Comparison of ENCODE assay signal across 13 cellular contexts in the genomic region with DNA sequence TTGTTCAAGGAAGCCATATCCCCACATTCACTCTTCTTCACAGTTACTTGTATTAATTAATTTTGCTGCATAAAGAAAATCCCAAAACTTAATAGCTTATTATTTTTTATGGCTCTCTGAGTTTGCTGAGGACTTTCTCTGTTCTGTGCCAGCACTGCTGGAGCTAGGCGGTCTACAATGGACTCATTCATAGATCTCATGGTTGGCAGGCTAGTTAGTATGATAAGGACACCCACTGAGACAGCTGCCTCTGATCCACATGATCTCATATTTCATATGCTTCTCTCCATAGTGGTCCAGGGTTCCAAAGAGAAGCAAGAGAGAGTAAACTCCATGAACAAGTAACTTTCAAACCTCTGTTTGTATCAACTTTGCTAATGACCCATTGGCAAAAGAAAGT.
"Had no signal": no experiment of that assay in that cellular context is flagged by ENCODE, and none has a peak within 500 bp of the region (broad histone marks: within the 10 kb centered on the region; RNA-seq: fewer than 3 reads in every experiment).

No MANE protein-coding gene starts in this region.

- ATAC-seq: activated CD4-positive, CD25-positive, alpha-beta regulatory T cell treated with anti-CD3 and anti-CD28 coated beads, Interleukin-2, amount 50 U/mL, for 24 hours; gastrocnemius medialis; natural killer cell treated with Interleukin-12 subunit alpha and Interleukin-12 subunit beta and Interleukin-15 and Interleukin-18, amount 100 ng/mL, for 72 hours had no signal

- H3K36me3 ChIP-seq: ascending aorta, gastrocnemius medialis, vagina had no signal

- H3K9me3 ChIP-seq: ascending aorta, gastrocnemius medialis, vagina had no signal

- H3K27ac ChIP-seq: ascending aorta, gastrocnemius medialis, parathyroid adenoma, vagina had no signal

- H3K27me3 ChIP-seq: ascending aorta, gastrocnemius medialis, vagina had no signal

- H3K4me3 ChIP-seq: ascending aorta, gastrocnemius medialis, vagina had no signal

- H3K4me1 ChIP-seq: ascending aorta, gastrocnemius medialis, parathyroid adenoma, vagina had no signal

- DNase-seq: activated CD4-positive, alpha-beta T cell treated with anti-CD3 and anti-CD28 coated beads, Interleukin-2, amount 50 U/mL, for 48 hours; activated gamma-delta T cell; cortex of kidney; gastrocnemius medialis; mesendoderm; stimulated activated CD4-positive, alpha-beta T cell treated with anti-CD3 and anti-CD28 coated beads, Interleukin-2, amount 100 ng/mL, for 24 hours; stimulated activated naive CD4-positive, alpha-beta T cell treated with Interleukin-2 at 50 U/mL for 16 hours; trophoblast cell had no signal
